19 cellular contexts compared by ENCODE assay signal in genomic region chr7:152504816-152505215, GRCh38.
DNase-seq lines count a peak whose midpoint lies in the region; ATAC-seq and TF ChIP-seq lines count a peak whose summit lies in the region.
"Had no signal": no experiment of that assay in that cellular context is flagged by ENCODE, and none has a peak within 500 bp of the region (broad histone marks: within the 10 kb centered on the region; RNA-seq: fewer than 3 reads in every experiment).

No MANE protein-coding gene starts in this region.

- H3K4me3 Mint-ChIP-seq in GM23338 = no peak overlapping the region
- no peak overlapping the region for H3K4me3 Mint-ChIP-seq in chondrocyte (ENCODE audit: unreplicated experiment)
- no peak overlapping the region for H3K4me3 Mint-ChIP-seq in mesothelial cell of epicardium
- H3K4me3 Mint-ChIP-seq: B cell; CD4-positive, CD25-positive, alpha-beta regulatory T cell had no signal

- no peaks in the 10 kb centered on the region; the same call in 2 of the 3 replicates for H3K9me3 Mint-ChIP-seq in GM23338
- H3K9me3 Mint-ChIP-seq in chondrocyte (ENCODE audit: low read depth) = no peaks in the 10 kb centered on the region
- no peaks in the 10 kb centered on the region for H3K9me3 Mint-ChIP-seq in mesothelial cell of epicardium
- H3K9me3 Mint-ChIP-seq: CD4-positive, CD25-positive, alpha-beta regulatory T cell had no signal

- H3K36me3 ChIP-seq in GM23338 (ENCODE audit: insufficient read depth) (no peaks in the 10 kb centered on the region), spleen (no peaks in the 10 kb centered on the region)
- H3K36me3 ChIP-seq: MG63 had no signal

- peaks cover 2% of the 10 kb centered on the region for H3K27me3 Mint-ChIP-seq in GM23338 (ENCODE audit: insufficient read depth, low read depth, poor library complexity)
- peaks cover 1% of the 10 kb centered on the region for H3K27me3 Mint-ChIP-seq in chondrocyte (ENCODE audit: low read depth)
- no peaks in the 10 kb centered on the region for H3K27me3 Mint-ChIP-seq in mesothelial cell of epicardium (ENCODE audit: low read depth)
- H3K27me3 Mint-ChIP-seq: B cell had no signal

- H3K36me3 Mint-ChIP-seq in GM23338 (ENCODE audit: low read depth) (no peaks in the 10 kb centered on the region), chondrocyte (ENCODE audit: low read depth) (no peaks in the 10 kb centered on the region), mesothelial cell of epicardium (no peaks in the 10 kb centered on the region)
- H3K36me3 Mint-ChIP-seq: CD4-positive, CD25-positive, alpha-beta regulatory T cell had no signal

- no peak overlapping the region for H3K27ac Mint-ChIP-seq in GM23338
- H3K27ac Mint-ChIP-seq in chondrocyte (ENCODE audit: unreplicated experiment) = no peak overlapping the region
- peak overlapping the region; percentile 94 for H3K27ac Mint-ChIP-seq in mesothelial cell of epicardium
- H3K27ac Mint-ChIP-seq: B cell; CD4-positive, CD25-positive, alpha-beta regulatory T cell had no signal

- H3F3A ChIP-seq in GM23338 (replicated peaks; ENCODE audit: low read depth) = no peaks in the 10 kb centered on the region

- no peaks in the 10 kb centered on the region for H3K9me2 ChIP-seq in GM23338 (ENCODE audit: insufficient read depth)
- H3K9me2 ChIP-seq: SK-N-SH had no signal

- H3K4me3 ChIP-seq in GM23338 (no peak overlapping the region), spleen (no peak overlapping the region)
- H3K4me3 ChIP-seq: A549, MG63 had no signal

- H4K20me1 ChIP-seq in GM23338 (replicated peaks; ENCODE audit: insufficient read depth) = no peaks in the 10 kb centered on the region

- H3K4me2 ChIP-seq in GM23338 = no peak overlapping the region
- H3K4me2 ChIP-seq: A549, SK-N-SH had no signal

- H3K4me1 ChIP-seq in GM23338 (ENCODE audit: insufficient read depth) (no peaks in the 10 kb centered on the region), spleen (no peaks in the 10 kb centered on the region)

- intact Hi-C loops in spleen (cut with DNase I; ENCODE audit: low total_unique reads) = no loop called here

- TF ChIP-seq CTCF in GM23338 (conservative IDR thresholded peaks at IDR 0.05; ENCODE audit: low read depth in 2 of 2) = no peak
- no peak for TF ChIP-seq CTCF in chondrocyte (IDR thresholded peaks at IDR 0.05)
- TF ChIP-seq CTCF in mesothelial cell of epicardium (IDR thresholded peaks at IDR 0.05; ENCODE audit: unreplicated experiment) = no peak
- no peak for TF ChIP-seq CTCF in spleen (IDR thresholded peaks at IDR 0.05 in 8 of 11, conservative IDR thresholded peaks at IDR 0.05 in 3 of 11)

- H3K27me3 ChIP-seq in GM23338 (ENCODE audit: insufficient read depth) = no peaks in the 10 kb centered on the region
- H3K27me3 ChIP-seq in spleen (replicated peaks in 1 of 7) = no peaks in the 10 kb centered on the region
- H3K27me3 ChIP-seq: MG63 had no signal

- ATAC-seq in GM23338 = no peak
- ATAC-seq: A549, Panc1 had no signal

- TF ChIP-seq POLR2A in spleen (IDR thresholded peaks at IDR 0.05) = no peak

- no peaks in the 10 kb centered on the region for H3K9me3 ChIP-seq in spleen
- H3K9me3 ChIP-seq: A549, MG63, SK-N-SH had no signal

- H3K4me1 Mint-ChIP-seq in GM23338 (no peaks in the 10 kb centered on the region), chondrocyte (ENCODE audit: low read depth) (peaks cover 8% of the 10 kb centered on the region), mesothelial cell of epicardium (peaks cover 6% of the 10 kb centered on the region)
- H3K4me1 Mint-ChIP-seq: B cell; CD4-positive, CD25-positive, alpha-beta regulatory T cell had no signal

- 80 to 87% (median 85%) methylated on average over 10 of the region's 10 CpGs for WGBS in spleen, 5 donors

- H3K27ac ChIP-seq in GM23338 (ENCODE audit: low read depth) = no peak overlapping the region
- H3K27ac ChIP-seq in spleen = no peak overlapping the region
- H3K27ac ChIP-seq: A549 had no signal

- peak overlapping the region; percentile 73 for H2AFZ ChIP-seq in GM23338

- DNase-seq in GM23338 (ENCODE audit: low spot score) (no peak), chondrocyte (ENCODE audit: low spot score) (peak; percentile 44), mesothelial cell of epicardium (ENCODE audit: low spot score in 2 of 2, unreplicated experiment in 2 of 2) (no peak), spleen (peak; percentile 52), middle frontal gyrus (ENCODE audit: extremely low spot score, low spot score) (no peak), cerebellar cortex (ENCODE audit: low spot score) (no peak)
- DNase-seq in activated CD8-positive, alpha-beta memory T cell treated with anti-CD3 and anti-CD28 coated beads for 24 hours = no peak
- DNase-seq: CD4-positive, CD25-positive, alpha-beta regulatory T cell; DMS79; MG63; NCI-H1048; NCI-H1417 treated with DMSO at 0.1 percent for 48 hours; NCI-H187; NCI-H446; SIG-M5; SK-N-SH had no signal

- no peaks in the 10 kb centered on the region for H3K79me2 ChIP-seq in GM23338 (replicated peaks; ENCODE audit: insufficient read depth)

TF ChIP-seq in GM23338, 12 proteins besides CTCF, POLR2A, EP300 and RAD21:
- TF ChIP-seq EZH2phosphoT487 (IDR thresholded peaks at IDR 0.05; ENCODE audit: unreplicated experiment) (no peak), STAT1 (IDR thresholded peaks at IDR 0.05; ENCODE audit: unreplicated experiment) (no peak), ETS1 (IDR thresholded peaks at IDR 0.05) (no peak), CREB1 (CRISPR knock-in tag; IDR thresholded peaks at IDR 0.05; ENCODE audit: low read depth) (no peak), ZNF331 (CRISPR knock-in tag; IDR thresholded peaks at IDR 0.05; ENCODE audit: low read depth) (no peak), NANOG (IDR thresholded peaks at IDR 0.05; ENCODE audit: borderline replicate concordance) (no peak), EZH2 (IDR thresholded peaks at IDR 0.05; ENCODE audit: low read depth, unreplicated experiment) (no peak), JUNB (IDR thresholded peaks at IDR 0.05; ENCODE audit: unreplicated experiment) (no peak), ZNF114 (CRISPR knock-in tag; IDR thresholded peaks at IDR 0.05) (no peak), POLR2AphosphoS5 (IDR thresholded peaks at IDR 0.05; ENCODE audit: low read depth) (no peak)
- TF ChIP-seq, protein P1, sequence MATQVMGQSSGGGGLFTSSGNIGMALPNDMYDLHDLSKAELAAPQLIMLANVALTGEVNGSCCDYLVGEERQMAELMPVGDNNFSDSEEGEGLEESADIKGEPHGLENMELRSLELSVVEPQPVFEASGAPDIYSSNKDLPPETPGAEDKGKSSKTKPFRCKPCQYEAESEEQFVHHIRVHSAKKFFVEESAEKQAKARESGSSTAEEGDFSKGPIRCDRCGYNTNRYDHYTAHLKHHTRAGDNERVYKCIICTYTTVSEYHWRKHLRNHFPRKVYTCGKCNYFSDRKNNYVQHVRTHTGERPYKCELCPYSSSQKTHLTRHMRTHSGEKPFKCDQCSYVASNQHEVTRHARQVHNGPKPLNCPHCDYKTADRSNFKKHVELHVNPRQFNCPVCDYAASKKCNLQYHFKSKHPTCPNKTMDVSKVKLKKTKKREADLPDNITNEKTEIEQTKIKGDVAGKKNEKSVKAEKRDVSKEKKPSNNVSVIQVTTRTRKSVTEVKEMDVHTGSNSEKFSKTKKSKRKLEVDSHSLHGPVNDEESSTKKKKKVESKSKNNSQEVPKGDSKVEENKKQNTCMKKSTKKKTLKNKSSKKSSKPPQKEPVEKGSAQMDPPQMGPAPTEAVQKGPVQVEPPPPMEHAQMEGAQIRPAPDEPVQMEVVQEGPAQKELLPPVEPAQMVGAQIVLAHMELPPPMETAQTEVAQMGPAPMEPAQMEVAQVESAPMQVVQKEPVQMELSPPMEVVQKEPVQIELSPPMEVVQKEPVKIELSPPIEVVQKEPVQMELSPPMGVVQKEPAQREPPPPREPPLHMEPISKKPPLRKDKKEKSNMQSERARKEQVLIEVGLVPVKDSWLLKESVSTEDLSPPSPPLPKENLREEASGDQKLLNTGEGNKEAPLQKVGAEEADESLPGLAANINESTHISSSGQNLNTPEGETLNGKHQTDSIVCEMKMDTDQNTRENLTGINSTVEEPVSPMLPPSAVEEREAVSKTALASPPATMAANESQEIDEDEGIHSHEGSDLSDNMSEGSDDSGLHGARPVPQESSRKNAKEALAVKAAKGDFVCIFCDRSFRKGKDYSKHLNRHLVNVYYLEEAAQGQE (IDR thresholded peaks at IDR 0.05; ENCODE audit: unreplicated experiment) = no peak

Comparison
In these comparisons a context has a peak if more than half of its experiments do, and no peak if none do; other contexts are left out.
1. DNase-seq: peak in chondrocyte (single experiment) and spleen (single experiment); none in GM23338 (single experiment), mesothelial cell of epicardium (0 of 2), middle frontal gyrus (single experiment), activated CD8-positive, alpha-beta memory T cell treated with anti-CD3 and anti-CD28 coated beads for 24 hours (single experiment) and cerebellar cortex (single experiment).